8 cellular contexts compared by ENCODE assay signal in genomic region chr1:61050541-61051454, GRCh38. TPM values are rescaled to one million over a fixed set of nuclear protein-coding genes. Genes with fewer than 3 reads are reported as not detected.
DNase-seq lines count a peak whose midpoint lies in the region; ATAC-seq and TF ChIP-seq lines count a peak whose summit lies in the region.

No MANE protein-coding gene starts in this region.

- H3K56ac ChIP-seq in H9 (ENCODE audit: insufficient read length, low read depth, low read length), result no peak overlapping the region

- no peak overlapping the region for H2BK120ac ChIP-seq in H9 (ENCODE audit: low read depth, low read length, poor library complexity, severe bottlenecking)

- peak; percentile 35 for ATAC-seq in T-helper 17 cell

- no peak for TF ChIP-seq EP300 in esophagus muscularis mucosa (IDR thresholded peaks at IDR 0.05)

- no peak overlapping the region for H2BK5ac ChIP-seq in H9 (ENCODE audit: insufficient read length, low read length)

- H3K4me3 Mint-ChIP-seq in CD14-positive monocyte (peak overlapping the region; percentile 83 to 97), H9 (peak overlapping the region; percentile 68 to 87), T-helper 17 cell (peak overlapping the region; percentile 87)

- no peaks in the 10 kb centered on the region for H3K79me1 ChIP-seq in H9 (ENCODE audit: insufficient read depth, low read depth, low read length, poor library complexity, severe bottlenecking)

- no peak for DNase-seq in CD14-positive monocyte (ENCODE audit: low spot score)
- DNase-seq in H9, result peak; percentile 45
- DNase-seq in T-helper 17 cell, result peak in 2 of 3 donors; percentile 19 to 27
- DNase-seq in esophagus muscularis mucosa (ENCODE audit: extremely low spot score), result no peak
- peak; percentile 9 for DNase-seq in myocyte (ENCODE audit: low read depth)
- no peak for DNase-seq in vagina (ENCODE audit: extremely low spot score in 2 of 2)
- no peak for DNase-seq in MV-4-11 (lab: John Stamatoyannopoulos, UW)
- DNase-seq in NCI-H446 treated with DMSO at 0.1 percent for 48 hours (lab: John Stamatoyannopoulos, UW), result no peak

- no peak overlapping the region for H4K5ac ChIP-seq in H9 (ENCODE audit: insufficient read length, low read depth, low read length)

- no peak overlapping the region for H2BK15ac ChIP-seq in H9 (ENCODE audit: low read depth, low read length)

- peaks cover 13% of the 10 kb centered on the region for H3K23me2 ChIP-seq in H9 (ENCODE audit: insufficient read length, low read depth, low read length, poor library complexity, severe bottlenecking)

- H3K4me3 ChIP-seq in esophagus muscularis mucosa, result peak overlapping the region; percentile 74 to 91 (median 84)
- peak overlapping the region; percentile 76 to 97 for H3K4me3 ChIP-seq in vagina

- no peaks in the 10 kb centered on the region for H3K79me2 ChIP-seq in H9 (ENCODE audit: insufficient read depth, low read length)

- H3K9me3 Mint-ChIP-seq in CD14-positive monocyte (peaks cover 0 to 9% (median 5%) of the 10 kb centered on the region in 7 donors), H9 (peaks cover 0 to 4% of the 10 kb centered on the region in 2 experiments; a peak in 2 of 5 replicates)

- no peak overlapping the region for H2BK20ac ChIP-seq in H9 (ENCODE audit: low read depth, low read length, poor library complexity, severe bottlenecking)

- H3K27ac Mint-ChIP-seq in CD14-positive monocyte (peak overlapping the region in 1 of 7 donors; percentile 83), H9 (no peak overlapping the region), T-helper 17 cell (peak overlapping the region; percentile 45)

- H3K27me3 ChIP-seq in H9 (ENCODE audit: insufficient read depth, low read length), result peaks cover 46% of the 10 kb centered on the region
- H3K27me3 ChIP-seq in esophagus muscularis mucosa, result no peaks in the 10 kb centered on the region
- H3K27me3 ChIP-seq in vagina, result no peaks in the 10 kb centered on the region

- peaks cover 6% of the 10 kb centered on the region; the same call in 1 of the 2 replicates for H3K4me1 ChIP-seq in H9 (ENCODE audit: insufficient read depth, low read length)
- peaks cover 31 to 55% (median 55%) of the 10 kb centered on the region in 4 donors for H3K4me1 ChIP-seq in esophagus muscularis mucosa
- H3K4me1 ChIP-seq in vagina, result peaks cover 33% of the 10 kb centered on the region

- no peak overlapping the region for H2AK5ac ChIP-seq in H9 (ENCODE audit: insufficient read length, low read length)

- H3K18ac ChIP-seq in H9 (ENCODE audit: insufficient read length, low read depth, low read length), result no peak overlapping the region

- H3K4me1 Mint-ChIP-seq in CD14-positive monocyte (peaks cover 40% of the 10 kb centered on the region), H9 (peaks cover 30 to 38% of the 10 kb centered on the region in 2 experiments), T-helper 17 cell (peaks cover 18% of the 10 kb centered on the region)

- H3K27me3 Mint-ChIP-seq in CD14-positive monocyte (ENCODE audit: low read depth in 3 of 3) (peaks cover 46 to 54% (median 46%) of the 10 kb centered on the region in 3 donors), H9 (ENCODE audit: low read depth) (peaks cover 63% of the 10 kb centered on the region), T-helper 17 cell (peaks cover 42% of the 10 kb centered on the region)

- H3K36me3 ChIP-seq in esophagus muscularis mucosa, result no peaks in the 10 kb centered on the region
- H3K36me3 ChIP-seq in vagina, result no peaks in the 10 kb centered on the region

- WGBS in H9 (ENCODE audit: extremely low coverage, insufficient read length, low lambda C conversion rate), result no CpG with 5 or more reads among the region's 86 CpGs
- WGBS in esophagus muscularis mucosa, result 2% methylated on average over 25 of the region's 86 CpGs

- intact Hi-C loops in CD14-positive monocyte (cut with micrococcal nuclease), result loop anchor here (5.0 kb wide), 3 partner anchors 37 to 802 kb away; no protein-coding TSS in a partner anchor
- intact Hi-C loops in esophagus muscularis mucosa (cut with DNase I), result loop anchor here (2.0 to 10.0 kb wide), 4 partner anchors 134 to 402 kb away; no protein-coding TSS in a partner anchor
- intact Hi-C loops in vagina (cut with DNase I), result loop anchor here (2.0 to 10.0 kb wide), 4 partner anchors 30 to 594 kb away; no protein-coding TSS in a partner anchor

- no peak overlapping the region for H3K27ac ChIP-seq in H9 (ENCODE audit: insufficient read length, low read depth, low read length)
- peak overlapping the region; percentile 93 to 99 (median 98) for H3K27ac ChIP-seq in esophagus muscularis mucosa (replicated peaks in 1 of 4)
- peak overlapping the region; percentile 97 for H3K27ac ChIP-seq in vagina

- no peak overlapping the region for H3K9ac ChIP-seq in H9 (ENCODE audit: extremely low read depth, insufficient read length, low read length)

- H3K14ac ChIP-seq in H9 (ENCODE audit: insufficient read depth, low read length), result no peak overlapping the region

- H2BK12ac ChIP-seq in H9 (ENCODE audit: insufficient read length, low read depth, low read length), result no peak overlapping the region

- peaks cover 13 to 20% of the 10 kb centered on the region in 2 donors for H3K36me3 Mint-ChIP-seq in CD14-positive monocyte
- H3K36me3 Mint-ChIP-seq in H9 (ENCODE audit: insufficient read depth in 1 of 3, low read depth in 3 of 3), result no peaks in the 10 kb centered on the region; a peak in 1 of 7 replicates
- peaks cover 2% of the 10 kb centered on the region for H3K36me3 Mint-ChIP-seq in T-helper 17 cell (ENCODE audit: low read depth)

- H3K4ac ChIP-seq in H9 (ENCODE audit: low read depth, low read length), result no peak overlapping the region

- no peak overlapping the region for H3T11ph ChIP-seq in H9 (ENCODE audit: low read length)

- H3K23ac ChIP-seq in H9 (ENCODE audit: insufficient read length, low read depth, low read length), result no peak overlapping the region

- H3K4me2 ChIP-seq in H9 (ENCODE audit: insufficient read depth, insufficient read length, low read length), result peak overlapping the region; percentile 86

- H2AFZ ChIP-seq in H9 (ENCODE audit: low read length), result no peak overlapping the region

- TF ChIP-seq POLR2A in esophagus muscularis mucosa (IDR thresholded peaks at IDR 0.05; ENCODE audit: low read depth), result no peak
- no peak for TF ChIP-seq POLR2A in vagina (IDR thresholded peaks at IDR 0.05)

- H4K8ac ChIP-seq in H9 (replicated peaks; ENCODE audit: insufficient read length, low read depth, low read length), result no peak overlapping the region

- no peak for TF ChIP-seq CTCF in CD14-positive monocyte (IDR thresholded peaks at IDR 0.05)
- TF ChIP-seq CTCF in H9 (conservative IDR thresholded peaks at IDR 0.05), result no peak
- no peak for TF ChIP-seq CTCF in esophagus muscularis mucosa (IDR thresholded peaks at IDR 0.05)
- no peak for TF ChIP-seq CTCF in vagina (IDR thresholded peaks at IDR 0.05)

- H3K9me3 ChIP-seq in H9 (ENCODE audit: control insufficient read depth, low read depth, low read length) (no peaks in the 10 kb centered on the region), T-helper 17 cell (ENCODE audit: control insufficient read depth, low read length, poor library complexity, severe bottlenecking) (no peaks in the 10 kb centered on the region), esophagus muscularis mucosa (no peaks in the 10 kb centered on the region), vagina (no peaks in the 10 kb centered on the region)

- H4K20me1 ChIP-seq in H9 (ENCODE audit: control insufficient read depth, insufficient read depth, insufficient read length), result no peaks in the 10 kb centered on the region

- H4K91ac ChIP-seq in H9 (ENCODE audit: insufficient read length, low read depth, low read length), result no peak overlapping the region

RNA-seq across cellular contexts. Expression of gene NFIA, which starts 31.6 kb away (rescaled TPM):
- 1 to 10 TPM; 1.4 to 5.3 TPM for polyA plus RNA-seq in CD14-positive monocyte
- total RNA-seq in H9 (2021), result 0.35 and 0.70 TPM in 2 replicates
- total RNA-seq in T-helper 17 cell, result 1 to 10 TPM; 5.0 to 5.2 TPM
- 100 to 1,000 TPM; 134 to 183 (median 148) TPM for total RNA-seq in esophagus muscularis mucosa
- total RNA-seq in myocyte, result 2.0 and 2.1 TPM in 2 replicates
- polyA plus RNA-seq in myocyte (2012), result 1.1 TPM
- 59.2 TPM for total RNA-seq in vagina

Comparison
In these comparisons a context has a peak if more than half of its experiments do, and no peak if none do; other contexts are left out.
1. DNase-seq: peak in H9 (single experiment), T-helper 17 cell (2 of 3) and myocyte (single experiment); none in CD14-positive monocyte (single experiment), esophagus muscularis mucosa (single experiment), vagina (0 of 2), MV-4-11 (single experiment) and NCI-H446 treated with DMSO at 0.1 percent for 48 hours (single experiment).
2. Peak in every context shown above with its lines, with median percentiles within 50 percentile points of each other: H3K4me3 Mint-ChIP-seq.